In genomic region chr11:106842134-106842533, GRCh38 we compare ENCODE assay signal across 1 cellular context.
TF ChIP-seq lines count a peak whose summit lies in the region.

No MANE protein-coding gene starts in this region.

TF ChIP-seq in GM23338, 12 proteins besides CTCF, POLR2A, EP300 and RAD21:
- TF ChIP-seq, protein P1, sequence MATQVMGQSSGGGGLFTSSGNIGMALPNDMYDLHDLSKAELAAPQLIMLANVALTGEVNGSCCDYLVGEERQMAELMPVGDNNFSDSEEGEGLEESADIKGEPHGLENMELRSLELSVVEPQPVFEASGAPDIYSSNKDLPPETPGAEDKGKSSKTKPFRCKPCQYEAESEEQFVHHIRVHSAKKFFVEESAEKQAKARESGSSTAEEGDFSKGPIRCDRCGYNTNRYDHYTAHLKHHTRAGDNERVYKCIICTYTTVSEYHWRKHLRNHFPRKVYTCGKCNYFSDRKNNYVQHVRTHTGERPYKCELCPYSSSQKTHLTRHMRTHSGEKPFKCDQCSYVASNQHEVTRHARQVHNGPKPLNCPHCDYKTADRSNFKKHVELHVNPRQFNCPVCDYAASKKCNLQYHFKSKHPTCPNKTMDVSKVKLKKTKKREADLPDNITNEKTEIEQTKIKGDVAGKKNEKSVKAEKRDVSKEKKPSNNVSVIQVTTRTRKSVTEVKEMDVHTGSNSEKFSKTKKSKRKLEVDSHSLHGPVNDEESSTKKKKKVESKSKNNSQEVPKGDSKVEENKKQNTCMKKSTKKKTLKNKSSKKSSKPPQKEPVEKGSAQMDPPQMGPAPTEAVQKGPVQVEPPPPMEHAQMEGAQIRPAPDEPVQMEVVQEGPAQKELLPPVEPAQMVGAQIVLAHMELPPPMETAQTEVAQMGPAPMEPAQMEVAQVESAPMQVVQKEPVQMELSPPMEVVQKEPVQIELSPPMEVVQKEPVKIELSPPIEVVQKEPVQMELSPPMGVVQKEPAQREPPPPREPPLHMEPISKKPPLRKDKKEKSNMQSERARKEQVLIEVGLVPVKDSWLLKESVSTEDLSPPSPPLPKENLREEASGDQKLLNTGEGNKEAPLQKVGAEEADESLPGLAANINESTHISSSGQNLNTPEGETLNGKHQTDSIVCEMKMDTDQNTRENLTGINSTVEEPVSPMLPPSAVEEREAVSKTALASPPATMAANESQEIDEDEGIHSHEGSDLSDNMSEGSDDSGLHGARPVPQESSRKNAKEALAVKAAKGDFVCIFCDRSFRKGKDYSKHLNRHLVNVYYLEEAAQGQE (IDR thresholded peaks at IDR 0.05; ENCODE audit: unreplicated experiment) = no peak
- TF ChIP-seq NANOG (IDR thresholded peaks at IDR 0.05; ENCODE audit: borderline replicate concordance) (0 out of 2 replicates have a peak, but pooled peaks have one; percentile 24), EZH2 (IDR thresholded peaks at IDR 0.05; ENCODE audit: low read depth, unreplicated experiment) (no peak), CREB1 (CRISPR knock-in tag; IDR thresholded peaks at IDR 0.05; ENCODE audit: low read depth) (no peak), ZNF331 (CRISPR knock-in tag; IDR thresholded peaks at IDR 0.05; ENCODE audit: low read depth) (no peak), EZH2phosphoT487 (IDR thresholded peaks at IDR 0.05; ENCODE audit: unreplicated experiment) (no peak), ETS1 (IDR thresholded peaks at IDR 0.05) (no peak)
TF ChIP-seq in GM23338: peak in this region for 1.
